Comparison of ENCODE assay signal across 25 cellular contexts in genomic region chr6:13030421-13030820, GRCh38.
DNase-seq lines count a peak whose midpoint lies in the region; ATAC-seq, FAIRE-seq and TF ChIP-seq lines count a peak whose summit lies in the region.
"Had no signal": no experiment of that assay in that cellular context is flagged by ENCODE, and none has a peak within 500 bp of the region (broad histone marks: within the 10 kb centered on the region; RNA-seq: fewer than 3 reads in every experiment).

No MANE protein-coding gene starts in this region.

- H3K27me3 ChIP-seq in BJ (ENCODE audit: control insufficient read depth, insufficient read depth, low read length) = no peaks in the 10 kb centered on the region
- no peaks in the 10 kb centered on the region for H3K27me3 ChIP-seq in ascending aorta
- H3K27me3 ChIP-seq in brain microvascular endothelial cell (replicated peaks) = no peaks in the 10 kb centered on the region
- H3K27me3 ChIP-seq: BLaER1 treated with 17β-estradiol and CSF1 and Interleukin-3, amounts not matched to agents 10 nM and 100 nM had no signal

- H3K9me2 ChIP-seq in OCI-LY7 (ENCODE audit: insufficient read depth, low read length) = no peaks in the 10 kb centered on the region

- TF ChIP-seq CTCF in AG09319 (IDR thresholded peaks at IDR 0.05; ENCODE audit: low read depth, low read length) (no peak), BJ (IDR thresholded peaks at IDR 0.05; ENCODE audit: insufficient read depth, low read depth, low read length) (no peak), ascending aorta (IDR thresholded peaks at IDR 0.05) (no peak), brain microvascular endothelial cell (IDR thresholded peaks at IDR 0.05; ENCODE audit: low read depth, low read length, missing control alignments) (no peak), OCI-LY7 (conservative IDR thresholded peaks at IDR 0.05; ENCODE audit: low read length) (no peak)

- POLR2A ChIA-PET in BJ (lab: Charles Lee) (no interaction called here), OCI-LY7 (lab: Charles Lee) (no interaction called here)

- H3K4me3 ChIP-seq in BJ (ENCODE audit: low read depth, low read length) (no peak overlapping the region), ascending aorta (no peak overlapping the region), brain microvascular endothelial cell (ENCODE audit: low read depth, low read length) (no peak overlapping the region), OCI-LY7 (ENCODE audit: low read depth, low read length, poor library complexity, severe bottlenecking) (no peak overlapping the region)
- H3K4me3 ChIP-seq: A549; BLaER1 treated with 17β-estradiol and CSF1 and Interleukin-3, amounts not matched to agents 10 nM and 100 nM; GM12878; GM23248 had no signal

- DNase-seq in AG09319 (ENCODE audit: extremely low read depth, low read depth) = peak; percentile 29
- DNase-seq in BJ (ENCODE audit: low read depth) = peak; percentile 13
- DNase-seq in GM12891 (ENCODE audit: insufficient read length, low spot score) = no peak
- no peak for DNase-seq in ascending aorta (ENCODE audit: low spot score in 2 of 2)
- no peak for DNase-seq in KBM-7
- no peak for DNase-seq in brain microvascular endothelial cell
- no peak for DNase-seq in OCI-LY7 (ENCODE audit: low spot score)
- DNase-seq: 8988T; ACHN; Calu3; CD4-positive, alpha-beta T cell; COR-L47; DMS153; DND-41; EL; GDM1; GM23248; H7; HCEC 1CT had no signal

- FAIRE-seq in GM12891 (lab: Jason Lieb, UNC) = peak; percentile 9
- FAIRE-seq: A549, GM12878, GM19239, H1 had no signal

- no peaks in the 10 kb centered on the region for H3K79me2 ChIP-seq in OCI-LY7 (ENCODE audit: insufficient read depth, low read depth, low read length)

- H2AFZ ChIP-seq in OCI-LY7 (ENCODE audit: low read length) = no peak overlapping the region
- H2AFZ ChIP-seq: GM23248 had no signal

- in situ Hi-C loops in KBM-7 (cut with MboI; ENCODE audit: low pct_unique_long_range_greater_than_20kb, low sequenced_read_pairs) = no loop called here
- in situ Hi-C loops in brain microvascular endothelial cell (cut with HindIII; ENCODE audit: low pct_ligation_motif_present, low sequenced_read_pairs) = no loop called here

- no peak for ATAC-seq in GM18909 (IDR thresholded peaks at IDR 0.05; ENCODE audit: poor library complexity, unreplicated experiment)
- ATAC-seq: A549, GM12878 had no signal

- CTCF ChIA-PET in BJ (lab: Yijun Ruan, JAX) = no interaction called here
- CTCF ChIA-PET in OCI-LY7 (lab: Charles Lee; ENCODE audit: unreplicated experiment) = no interaction called here

- BruUV-seq in OCI-LY7 (replicated peaks; lab: Mats Ljungman, UMichigan) = no TSS peak

- no peaks in the 10 kb centered on the region for H3K36me3 ChIP-seq in BJ (ENCODE audit: control insufficient read depth, insufficient read depth, low read length)
- no peaks in the 10 kb centered on the region for H3K36me3 ChIP-seq in ascending aorta
- H3K36me3 ChIP-seq in brain microvascular endothelial cell (replicated peaks) = no peaks in the 10 kb centered on the region
- H3K36me3 ChIP-seq in OCI-LY7 (ENCODE audit: insufficient read depth, low read length) = no peaks in the 10 kb centered on the region
- H3K36me3 ChIP-seq: BLaER1 treated with 17β-estradiol and CSF1 and Interleukin-3, amounts not matched to agents 10 nM and 100 nM had no signal

- no peak overlapping the region for H3K4me2 ChIP-seq in OCI-LY7 (ENCODE audit: low read length)
- H3K4me2 ChIP-seq: A549; BLaER1 treated with 17β-estradiol and CSF1 and Interleukin-3, amounts not matched to agents 10 nM and 100 nM had no signal

- intact Hi-C loops in ascending aorta (cut with DNase I) = no loop called here
- intact Hi-C loops in OCI-LY7 (cut with micrococcal nuclease; ENCODE audit: unreplicated experiment) = no loop called here

- TF ChIP-seq POLR2A in GM12891 (IDR thresholded peaks at IDR 0.05; ENCODE audit: low read depth, low read length) = no peak

- peaks cover 0 to 27% of the 10 kb centered on the region in 2 donors for H3K4me1 ChIP-seq in ascending aorta
- H3K4me1 ChIP-seq in OCI-LY7 (ENCODE audit: insufficient read depth, low read length, poor library complexity, severe bottlenecking) = no peaks in the 10 kb centered on the region
- H3K4me1 ChIP-seq: A549 had no signal

- no peaks in the 10 kb centered on the region for H4K20me1 ChIP-seq in OCI-LY7 (ENCODE audit: insufficient read depth, low read length)
- H4K20me1 ChIP-seq: BLaER1 treated with 17β-estradiol and CSF1 and Interleukin-3, amounts not matched to agents 10 nM and 100 nM had no signal

- H3K27ac ChIP-seq in ascending aorta = peak overlapping the region; percentile 8 to 47
- H3K27ac ChIP-seq in brain microvascular endothelial cell = no peak overlapping the region
- H3K27ac ChIP-seq in OCI-LY7 (ENCODE audit: low read depth, low read length, poor library complexity, severe bottlenecking) = no peak overlapping the region
- H3K27ac ChIP-seq: A549; BLaER1 treated with 17β-estradiol and CSF1 and Interleukin-3, amounts not matched to agents 10 nM and 100 nM; GM23248 had no signal

- H3K9me3 ChIP-seq in ascending aorta (no peaks in the 10 kb centered on the region), OCI-LY7 (ENCODE audit: low read length) (no peaks in the 10 kb centered on the region)
- H3K9me3 ChIP-seq: A549; BLaER1 treated with 17β-estradiol and CSF1 and Interleukin-3, amounts not matched to agents 10 nM and 100 nM had no signal

TF ChIP-seq in GM12891, 5 proteins besides CTCF, POLR2A, EP300 and RAD21:
- TF ChIP-seq PAX5 (IDR thresholded peaks at IDR 0.05; ENCODE audit: insufficient read depth, low read length, severe bottlenecking) (no peak), POLR2AphosphoS5 (IDR thresholded peaks at IDR 0.05; ENCODE audit: low read depth, low read length) (no peak), POU2F2 (IDR thresholded peaks at IDR 0.05; ENCODE audit: low read depth, low read length) (no peak), SPI1 (IDR thresholded peaks at IDR 0.05; ENCODE audit: low read depth, low read length) (no peak), TAF1 (IDR thresholded peaks at IDR 0.05; ENCODE audit: low read depth, low read length) (no peak)
TF ChIP-seq in GM12891: peak in this region for 0.

Comparison
In these comparisons a context has a peak if more than half of its experiments do, and no peak if none do; other contexts are left out.
1. DNase-seq: peak in AG09319 (single experiment) and BJ (single experiment); none in GM12891 (single experiment), ascending aorta (0 of 2), KBM-7 (single experiment), brain microvascular endothelial cell (single experiment) and OCI-LY7 (single experiment).
2. H3K27ac ChIP-seq: peak in ascending aorta (2 of 2); none in brain microvascular endothelial cell (single experiment) and OCI-LY7 (single experiment).